Comparison of ENCODE assay signal across 18 cellular contexts in the genomic region with DNA sequence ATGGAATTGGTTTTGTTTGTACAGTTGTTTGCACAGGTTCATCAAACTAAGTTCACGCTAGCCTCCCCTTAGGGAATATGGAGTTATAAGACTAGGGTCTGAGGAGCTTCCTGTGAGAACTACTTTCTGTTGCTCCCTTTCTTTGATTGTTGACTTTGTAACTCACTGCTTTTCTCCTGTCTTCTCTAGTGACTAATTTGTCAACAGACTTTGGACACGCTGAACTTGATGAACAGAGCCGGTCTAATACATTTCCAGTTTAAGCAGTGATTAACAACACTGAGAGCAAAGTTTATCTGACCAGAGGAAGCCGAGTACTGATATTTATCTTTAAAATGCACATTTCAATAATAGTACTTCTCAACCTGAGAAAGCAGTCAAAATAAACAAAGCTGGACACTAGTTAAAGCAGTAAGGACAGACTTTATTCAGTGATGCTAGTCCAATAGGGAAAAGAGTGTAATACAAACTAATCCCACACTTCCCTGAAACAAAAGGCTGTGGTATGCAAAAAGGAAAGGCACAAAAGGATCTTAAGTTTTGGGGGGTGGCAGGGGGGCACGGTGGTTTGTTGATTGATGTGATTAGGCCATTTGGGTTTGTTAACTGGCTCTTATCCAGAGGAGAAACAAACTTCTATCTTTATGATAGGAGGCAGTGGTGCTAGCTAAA. TPM values are rescaled to one million over a fixed set of nuclear protein-coding genes. Genes with fewer than 3 reads are reported as not detected.
DNase-seq lines count a peak whose midpoint lies in the region; ATAC-seq, FAIRE-seq and TF ChIP-seq lines count a peak whose summit lies in the region.
"Had no signal": no experiment of that assay in that cellular context is flagged by ENCODE, and none has a peak within 500 bp of the region (broad histone marks: within the 10 kb centered on the region; RNA-seq: fewer than 3 reads in every experiment).

No MANE protein-coding gene starts in this region.

- peak overlapping the region; percentile 44 to 52; a peak in 5 of 6 replicates for H3K27ac ChIP-seq in A549
- H3K27ac ChIP-seq in HUES48 (ENCODE audit: low read depth, low read length), result peak overlapping the region; percentile 31
- peak overlapping the region; percentile 34 to 75 (median 42) for H3K27ac ChIP-seq in body of pancreas
- H3K27ac ChIP-seq in mesenchymal stem cell (ENCODE audit: low read length, poor library complexity, severe bottlenecking), result no peak overlapping the region
- H3K27ac ChIP-seq: RWPE1, thoracic aorta had no signal

- TF ChIP-seq CTCF in A549 (IDR thresholded peaks at IDR 0.05) (no peak), body of pancreas (IDR thresholded peaks at IDR 0.05) (no peak), CD14-positive monocyte (IDR thresholded peaks at IDR 0.05) (no peak)

- peak in 1 of 2 experiments; percentile 46; a peak in 3 of 6 replicates for ATAC-seq in A549
- no peak for ATAC-seq in body of pancreas
- no peak for ATAC-seq in HG03039 (IDR thresholded peaks at IDR 0.05; ENCODE audit: unreplicated experiment)

- H3K27me3 Mint-ChIP-seq in CD14-positive monocyte (ENCODE audit: low read depth in 3 of 3), result peaks cover 0 to 4% (median 0%) of the 10 kb centered on the region in 3 donors
- H3K27me3 Mint-ChIP-seq: activated T-cell treated with anti-CD3 and anti-CD28 coated beads, Interleukin-2, amount 50 U/mL, for 24 hours; dendritic cell treated with granulocyte-macrophage colony-stimulating factor and Interleukin-4, amounts not matched to agents 40 ng/mL and 50 ng/mL, for 4 days had no signal

- H3K9me3 ChIP-seq in A549, result no peaks in the 10 kb centered on the region
- H3K9me3 ChIP-seq in HUES48 (ENCODE audit: control insufficient read depth, insufficient read depth, low read length), result 0 out of 2 replicates have a peak, but pooled peaks cover 6% of the 10 kb centered on the region
- H3K9me3 ChIP-seq in body of pancreas, result no peaks in the 10 kb centered on the region
- H3K9me3 ChIP-seq in mesenchymal stem cell (ENCODE audit: control insufficient read depth, low read length), result peaks cover 3% of the 10 kb centered on the region
- H3K9me3 ChIP-seq: thoracic aorta had no signal

- H3K18ac ChIP-seq in mesenchymal stem cell (ENCODE audit: low read depth in 1 of 2, low read length in 2 of 2), result no peak overlapping the region

- peaks cover 2% of the 10 kb centered on the region for H3K79me1 ChIP-seq in mesenchymal stem cell (replicated peaks; ENCODE audit: low read length, poor library complexity, severe bottlenecking)

- H3K9ac ChIP-seq in HUES48 (ENCODE audit: low read depth, low read length) (no peak overlapping the region), mesenchymal stem cell (ENCODE audit: low read length) (no peak overlapping the region)

- H2AK5ac ChIP-seq in mesenchymal stem cell (ENCODE audit: low read length, severe bottlenecking), result no peak overlapping the region

- H3K4me3 ChIP-seq in A549 (no peak overlapping the region), HUES48 (ENCODE audit: low read depth, low read length) (no peak overlapping the region), body of pancreas (no peak overlapping the region), mesenchymal stem cell (ENCODE audit: insufficient read depth in 1 of 2, low read depth in 1 of 2, low read length in 2 of 2) (no peak overlapping the region)
- H3K4me3 ChIP-seq: thoracic aorta had no signal

- H2BK5ac ChIP-seq in mesenchymal stem cell (ENCODE audit: low read depth, low read length, poor library complexity, severe bottlenecking), result no peak overlapping the region

- POLR2A ChIA-PET in A549 (lab: Yijun Ruan, JAX), result interaction anchor here (1.0 kb wide), 1 partner anchor 29 kb away, joined by 6 read pairs; a partner anchor contains a TSS

- H3K14ac ChIP-seq in mesenchymal stem cell (ENCODE audit: low read length in 2 of 2), result no peak overlapping the region

- peak overlapping the region in 1 of 2 experiments; percentile 61 for H2BK12ac ChIP-seq in mesenchymal stem cell (ENCODE audit: low read length in 2 of 2)

- TF ChIP-seq EP300 in A549 (IDR thresholded peaks at IDR 0.05), result no peak

- H3K4ac ChIP-seq in mesenchymal stem cell (ENCODE audit: low read depth in 1 of 2, low read length in 2 of 2), result no peak overlapping the region

- no peaks in the 10 kb centered on the region for H3K36me3 ChIP-seq in HUES48 (ENCODE audit: control insufficient read depth, insufficient read depth, low read length)
- no peaks in the 10 kb centered on the region for H3K36me3 ChIP-seq in body of pancreas (replicated peaks in 1 of 2; ENCODE audit: insufficient read depth in 1 of 2, low read depth in 2 of 2)
- no peaks in the 10 kb centered on the region for H3K36me3 ChIP-seq in mesenchymal stem cell (ENCODE audit: control insufficient read depth in 1 of 2, insufficient read depth in 2 of 2, low read depth in 1 of 2, low read length in 2 of 2)
- H3K36me3 ChIP-seq: thoracic aorta had no signal

- peaks cover 43% of the 10 kb centered on the region for H3K4me1 ChIP-seq in A549
- peaks cover 27% of the 10 kb centered on the region for H3K4me1 ChIP-seq in HUES48 (ENCODE audit: control insufficient read depth, insufficient read depth, low read length)
- H3K4me1 ChIP-seq in body of pancreas, result peaks cover 52% of the 10 kb centered on the region
- H3K4me1 ChIP-seq in mesenchymal stem cell (ENCODE audit: control insufficient read depth, insufficient read depth, low read depth, low read length), result peaks cover 8% of the 10 kb centered on the region

- no peak overlapping the region for H2BK120ac ChIP-seq in mesenchymal stem cell (ENCODE audit: low read depth, low read length)

- no peak for TF ChIP-seq POLR2A in A549 (IDR thresholded peaks at IDR 0.05; ENCODE audit: low read length)
- no peak for TF ChIP-seq POLR2A in body of pancreas (IDR thresholded peaks at IDR 0.05)

- WGBS in A549 (ENCODE audit: missing lambda C conversion rate), result 0% methylated on average over 5 of the region's 5 CpGs
- 8 to 12% methylated on average over 5 of the region's 5 CpGs for WGBS in body of pancreas, 2 donors
- WGBS in mesenchymal stem cell, result 27% methylated on average over 4 of the region's 5 CpGs

- CTCF ChIA-PET in A549 (lab: Yijun Ruan, JAX), result interaction anchor here (0.6 to 1.1 kb wide), 2 partner anchors 44 to 273 kb away, joined by 3 read pairs; no protein-coding TSS in a partner anchor

- intact Hi-C loops in body of pancreas (cut with DNase I), result no loop called here
- intact Hi-C loops in CD14-positive monocyte (cut with micrococcal nuclease), result loop anchor here in 1 of 2 donors (5.0 kb wide), 1 partner anchor 32 kb away; no protein-coding TSS in a partner anchor

- H3K4me1 Mint-ChIP-seq in CD14-positive monocyte, result peaks cover 14% of the 10 kb centered on the region

- no peak overlapping the region for H3K23ac ChIP-seq in mesenchymal stem cell (ENCODE audit: low read length in 2 of 2)

- no peak for TF ChIP-seq RAD21 in A549 (conservative IDR thresholded peaks at IDR 0.05 in 1 of 2, IDR thresholded peaks at IDR 0.05 in 1 of 2)

- H3K4me2 ChIP-seq in A549, result peak overlapping the region; percentile 40
- no peak overlapping the region for H3K4me2 ChIP-seq in mesenchymal stem cell (ENCODE audit: low read length, poor library complexity, severe bottlenecking)

- no peaks in the 10 kb centered on the region for H3K36me3 Mint-ChIP-seq in CD14-positive monocyte

- no peak overlapping the region for H2AFZ ChIP-seq in mesenchymal stem cell (ENCODE audit: low read depth, low read length)

- no peak overlapping the region for H3K4me3 Mint-ChIP-seq in CD14-positive monocyte
- H3K4me3 Mint-ChIP-seq: activated T-cell treated with anti-CD3 and anti-CD28 coated beads, Interleukin-2, amount 50 U/mL, for 24 hours; dendritic cell treated with granulocyte-macrophage colony-stimulating factor and Interleukin-4, amounts not matched to agents 40 ng/mL and 50 ng/mL, for 4 days; T-helper 2 cell treated with Interferon-gamma antibody and Interleukin-4, amounts not matched to agents 5 μg/mL and 100 μg/mL, for 36 hours had no signal

- no peak for FAIRE-seq in A549 (lab: Jason Lieb, UNC)
- FAIRE-seq: GM12892 had no signal

- H3K27me3 ChIP-seq in HUES48 (ENCODE audit: control insufficient read depth, insufficient read depth, low read length), result no peaks in the 10 kb centered on the region
- H3K27me3 ChIP-seq in body of pancreas, result no peaks in the 10 kb centered on the region
- H3K27me3 ChIP-seq in mesenchymal stem cell (ENCODE audit: control insufficient read depth in 1 of 2, insufficient read depth in 1 of 2, low read length in 2 of 2), result no peaks in the 10 kb centered on the region

- H3K9me3 Mint-ChIP-seq in CD14-positive monocyte, result peaks cover 0 to 13% (median 4%) of the 10 kb centered on the region in 7 donors
- H3K9me3 Mint-ChIP-seq: activated T-cell treated with anti-CD3 and anti-CD28 coated beads, Interleukin-2, amount 50 U/mL, for 24 hours; T-helper 2 cell treated with Interferon-gamma antibody and Interleukin-4, amounts not matched to agents 5 μg/mL and 100 μg/mL, for 36 hours had no signal

- no peak overlapping the region for H4K8ac ChIP-seq in mesenchymal stem cell (ENCODE audit: low read length)

- DNase-seq in A549 (ENCODE audit: low read depth in 1 of 2, low spot score in 1 of 2) (peak in 1 of 2 experiments; percentile 79), body of pancreas (peak in 1 of 4 donors; percentile 14), mesenchymal stem cell (peak; percentile 60), foreskin melanocyte (no peak), CD14-positive monocyte (ENCODE audit: low spot score) (no peak), RPMI8226 (no peak)
- DNase-seq: activated CD4-positive, alpha-beta T cell treated with anti-CD3 and anti-CD28 coated beads for 48 hours; activated T-cell treated with anti-CD3 and anti-CD28 coated beads, Interleukin-2, amount 50 U/mL, for 24 hours; mammary epithelial cell; NCI-H510A treated with DMSO at 0.1 percent for 48 hours; stimulated activated CD4-positive, alpha-beta T cell treated with anti-CD3 and anti-CD28 coated beads, Interleukin-15, amount 100 ng/mL, for 24 hours had no signal

- no peak overlapping the region for H4K91ac ChIP-seq in mesenchymal stem cell (ENCODE audit: low read length)

- no peak overlapping the region for H2BK15ac ChIP-seq in mesenchymal stem cell (ENCODE audit: low read depth, poor library complexity, severe bottlenecking)

- no peak overlapping the region for H3K27ac Mint-ChIP-seq in CD14-positive monocyte
- H3K27ac Mint-ChIP-seq: activated T-cell treated with anti-CD3 and anti-CD28 coated beads, Interleukin-2, amount 50 U/mL, for 24 hours; dendritic cell treated with granulocyte-macrophage colony-stimulating factor and Interleukin-4, amounts not matched to agents 40 ng/mL and 50 ng/mL, for 4 days; T-helper 2 cell treated with Interferon-gamma antibody and Interleukin-4, amounts not matched to agents 5 μg/mL and 100 μg/mL, for 36 hours had no signal

RNA-seq across cellular contexts. Expression of a gene that starts 2.7 kb away (rescaled TPM):
- polyA plus RNA-seq in A549 (2011; rRNA removed) (29.9 and 44.0 TPM in 2 replicates), A549 (2017; fragmentation: RNase III; extraction: RNeasy Plus Mini Kit Qiagen cat#74134 plus additional on column Dnase treatment) (35.8 to 37.3 TPM (median 36.7 TPM) in 3 replicates), CD14-positive monocyte (10 to 100 TPM; 12.5 to 14.3 TPM)
- polyA plus RNA-seq in A549 (2012; cell fraction: cytosol; rRNA removed), result 13.1 and 15.0 TPM in 2 replicates
- polyA plus RNA-seq in A549 (2012; cell fraction: nucleus; rRNA removed), result 11.9 and 12.4 TPM in 2 replicates
- 7.4 and 12.4 TPM in 2 replicates for polyA minus RNA-seq in A549 (2011; rRNA and poly(A)+ RNA removed)
- 10 to 100 TPM; 22.7 to 32.2 TPM for total RNA-seq in body of pancreas
- polyA plus RNA-seq in mesenchymal stem cell (2013, experiment 1 of 2), result 35.9 TPM
- 34.7 TPM for polyA plus RNA-seq in mesenchymal stem cell (2013, experiment 2 of 2)

RNA-seq across cellular contexts. Expression of a gene that starts 28.7 kb away (rescaled TPM):
- polyA plus RNA-seq in A549 (2011; rRNA removed) (85.2 and 113 TPM in 2 replicates), A549 (2017; fragmentation: RNase III; extraction: RNeasy Plus Mini Kit Qiagen cat#74134 plus additional on column Dnase treatment) (42.3 to 53.4 TPM (median 51.5 TPM) in 3 replicates), CD14-positive monocyte (100 to 1,000 TPM; 272 to 330 TPM)
- polyA plus RNA-seq in A549 (2012; cell fraction: cytosol; rRNA removed), result 11.7 and 13.4 TPM in 2 replicates
- polyA plus RNA-seq in A549 (2012; cell fraction: nucleus; rRNA removed), result 4.6 and 6.1 TPM in 2 replicates
- polyA minus RNA-seq in A549 (2011; rRNA and poly(A)+ RNA removed), result 17.9 and 20.2 TPM in 2 replicates
- 100 to 1,000 TPM in 1 of 2 donors, 10 to 100 TPM in 1; 21.4 to 105 TPM for total RNA-seq in body of pancreas
- polyA plus RNA-seq in mesenchymal stem cell (2013, experiment 1 of 2), result 31.5 TPM
- polyA plus RNA-seq in mesenchymal stem cell (2013, experiment 2 of 2), result 30.5 TPM
